In genomic region chr4:185580699-185581098, GRCh38 we compare ENCODE assay signal across 15 cellular contexts. TPM values are rescaled to one million over a fixed set of nuclear protein-coding genes. Genes with fewer than 3 reads are reported as not detected.
"Had no signal": no experiment of that assay in that cellular context is flagged by ENCODE, and none has a peak within 500 bp of the region (broad histone marks: within the 10 kb centered on the region; RNA-seq: fewer than 3 reads in every experiment).

No MANE protein-coding gene starts in this region.

- H3K4me3 ChIP-seq: esophagus squamous epithelium, right atrium auricular region, spleen had no signal

- H3K27ac Mint-ChIP-seq: activated CD8-positive, alpha-beta memory T cell treated with anti-CD3 and anti-CD28 coated beads, Interleukin-2, amount 10 ng/mL, durations not matched to agents 7 days and 5 days; activated naive CD8-positive, alpha-beta T cell treated with anti-CD3 and anti-CD28 coated beads for 36 hours; activated T-cell treated with anti-CD3 and anti-CD28 coated beads, Interleukin-2, amount 50 U/mL, for 24 hours; type B pancreatic cell had no signal

- H3K36me3 Mint-ChIP-seq: activated CD8-positive, alpha-beta memory T cell treated with anti-CD3 and anti-CD28 coated beads, Interleukin-2, amount 10 ng/mL, durations not matched to agents 7 days and 5 days; activated naive CD8-positive, alpha-beta T cell treated with anti-CD3 and anti-CD28 coated beads for 36 hours; naive B cell; type B pancreatic cell had no signal

- DNase-seq: activated CD4-positive, alpha-beta T cell treated with anti-CD3 and anti-CD28 coated beads for 1 hour; activated CD4-positive, alpha-beta T cell treated with anti-CD3 and anti-CD28 coated beads, Interleukin-2, amount 50 U/mL, for 48 hours; activated CD8-positive, alpha-beta memory T cell treated with anti-CD3 and anti-CD28 coated beads, Interleukin-2, amount 10 ng/mL, durations not matched to agents 7 days and 5 days; activated effector memory CD4-positive, alpha-beta T cell treated with anti-CD3 and anti-CD28 coated beads, Interleukin-2, amount 50 U/mL, for 16 hours; activated naive CD8-positive, alpha-beta T cell treated with anti-CD3 and anti-CD28 coated beads for 36 hours; activated T-cell treated with anti-CD3 and anti-CD28 coated beads, Interleukin-2, amount 50 U/mL, for 24 hours; anterior cingulate cortex; esophagus squamous epithelium; foreskin fibroblast; naive B cell; spleen; stimulated activated CD4-positive, alpha-beta T cell treated with anti-CD3 and anti-CD28 coated beads, Interleukin-1b, Interleukin-23, amount 100 ng/mL, for 48 hours; stimulated activated naive CD4-positive, alpha-beta T cell treated with Interleukin-2 at 50 U/mL for 16 hours had no signal

- H3K9me3 ChIP-seq: esophagus squamous epithelium, right atrium auricular region, spleen had no signal

- H3K36me3 ChIP-seq: esophagus squamous epithelium, right atrium auricular region, spleen had no signal

- H3K27me3 ChIP-seq: esophagus squamous epithelium, right atrium auricular region had no signal

- H3K4me1 Mint-ChIP-seq: activated CD8-positive, alpha-beta memory T cell treated with anti-CD3 and anti-CD28 coated beads, Interleukin-2, amount 10 ng/mL, durations not matched to agents 7 days and 5 days; activated naive CD8-positive, alpha-beta T cell treated with anti-CD3 and anti-CD28 coated beads for 36 hours; naive B cell had no signal

- H3K27ac ChIP-seq: esophagus squamous epithelium, spleen had no signal

- H3K4me1 ChIP-seq: spleen had no signal

- H3K4me3 Mint-ChIP-seq: activated CD8-positive, alpha-beta memory T cell treated with anti-CD3 and anti-CD28 coated beads, Interleukin-2, amount 10 ng/mL, durations not matched to agents 7 days and 5 days; activated naive CD8-positive, alpha-beta T cell treated with anti-CD3 and anti-CD28 coated beads for 36 hours; activated T-cell treated with anti-CD3 and anti-CD28 coated beads, Interleukin-2, amount 50 U/mL, for 24 hours; naive B cell; type B pancreatic cell had no signal

- H3K9me3 Mint-ChIP-seq: activated naive CD8-positive, alpha-beta T cell treated with anti-CD3 and anti-CD28 coated beads for 36 hours; activated T-cell treated with anti-CD3 and anti-CD28 coated beads, Interleukin-2, amount 50 U/mL, for 24 hours had no signal

RNA-seq across cellular contexts. Expression of gene PDLIM3, which starts 45.4 kb away (rescaled TPM):
- total RNA-seq: activated CD8-positive, alpha-beta memory T cell treated with anti-CD3 and anti-CD28 coated beads, Interleukin-2, amount 10 ng/mL, durations not matched to agents 7 days and 5 days; activated naive CD8-positive, alpha-beta T cell treated with anti-CD3 and anti-CD28 coated beads for 36 hours had no signal
